ENCODE assay signal across 19 cellular contexts in the genomic region with DNA sequence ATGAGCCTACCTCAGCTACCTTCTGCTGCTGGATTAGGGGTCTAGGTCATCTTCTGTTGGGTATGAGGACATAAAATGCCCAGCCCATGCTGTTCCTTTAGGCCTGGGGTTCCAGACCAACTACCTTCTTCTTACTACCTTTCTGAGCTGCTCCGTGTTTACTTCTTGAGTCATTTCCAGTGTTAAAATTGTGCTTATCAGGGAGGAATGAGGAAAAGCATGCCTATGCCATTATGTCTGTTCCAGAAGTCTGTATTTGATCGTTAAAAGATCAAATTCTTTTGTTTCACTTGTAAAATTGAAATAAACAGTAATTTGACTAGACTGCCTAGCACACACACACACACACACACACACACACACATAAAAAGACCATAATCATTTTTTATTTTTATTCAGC.
"Had no signal": no experiment of that assay in that cellular context is flagged by ENCODE, and none has a peak within 500 bp of the region (broad histone marks: within the 10 kb centered on the region; RNA-seq: fewer than 3 reads in every experiment).

No MANE protein-coding gene starts in this region.

- H3K4me3 ChIP-seq: heart right ventricle, left ventricle myocardium inferior, lower lobe of right lung, neural progenitor cell, ovary, smooth muscle cell had no signal

- H3K36me3 Mint-ChIP-seq: memory B cell, neural progenitor cell, type B pancreatic cell had no signal

- H3K4me3 Mint-ChIP-seq: dendritic cell treated with granulocyte-macrophage colony-stimulating factor and Interleukin-4, amounts not matched to agents 40 ng/mL and 50 ng/mL, for 4 days; memory B cell; natural killer cell treated with Interleukin-12 subunit alpha and Interleukin-12 subunit beta and Interleukin-15 and Interleukin-18, amount 100 ng/mL, for 72 hours; neural progenitor cell; type B pancreatic cell had no signal

- DNase-seq: heart right ventricle; hypothalamus; islet precursor cell; left ventricle myocardium inferior; lower lobe of right lung; midbrain; nucleus accumbens; ovary; right cardiac atrium; stimulated activated CD4-positive, alpha-beta T cell treated with anti-CD3 and anti-CD28 coated beads, Interleukin-2, amount 100 ng/mL, for 48 hours; stimulated activated naive CD4-positive, alpha-beta T cell treated with Interleukin-2 at 50 U/mL for 16 hours had no signal

- H3K9ac ChIP-seq: neural progenitor cell had no signal

- H3K9me3 Mint-ChIP-seq: neural progenitor cell, type B pancreatic cell had no signal

- H2AFZ ChIP-seq: neural progenitor cell had no signal

- H3K9me3 ChIP-seq: heart right ventricle, left ventricle myocardium inferior, lower lobe of right lung, ovary had no signal

- H3K27ac Mint-ChIP-seq: dendritic cell treated with granulocyte-macrophage colony-stimulating factor and Interleukin-4, amounts not matched to agents 40 ng/mL and 50 ng/mL, for 4 days; memory B cell; natural killer cell treated with Interleukin-12 subunit alpha and Interleukin-12 subunit beta and Interleukin-15 and Interleukin-18, amount 100 ng/mL, for 72 hours; neural progenitor cell; type B pancreatic cell had no signal

- H3K4me1 Mint-ChIP-seq: memory B cell had no signal

- H3K27ac ChIP-seq: heart right ventricle, left ventricle myocardium inferior, lower lobe of right lung, neural progenitor cell, ovary had no signal

- FAIRE-seq: frontal cortex, urothelium cell line had no signal

- ATAC-seq: heart right ventricle; lower lobe of right lung; natural killer cell treated with Interleukin-12 subunit alpha and Interleukin-12 subunit beta and Interleukin-15 and Interleukin-18, amount 100 ng/mL, for 72 hours; right cardiac atrium had no signal

- H3K36me3 ChIP-seq: heart right ventricle, left ventricle myocardium inferior, lower lobe of right lung, neural progenitor cell, ovary had no signal

- H3K27me3 Mint-ChIP-seq: dendritic cell treated with granulocyte-macrophage colony-stimulating factor and Interleukin-4, amounts not matched to agents 40 ng/mL and 50 ng/mL, for 4 days; memory B cell; natural killer cell treated with Interleukin-12 subunit alpha and Interleukin-12 subunit beta and Interleukin-15 and Interleukin-18, amount 100 ng/mL, for 72 hours; type B pancreatic cell had no signal

- H3K4me2 ChIP-seq: neural progenitor cell, smooth muscle cell had no signal

- H3K27me3 ChIP-seq: heart right ventricle, neural progenitor cell, ovary had no signal

- H3K4me1 ChIP-seq: heart right ventricle, left ventricle myocardium inferior, lower lobe of right lung, neural progenitor cell had no signal
